ENCODE assay signal across 1 cellular context in the genomic region with DNA sequence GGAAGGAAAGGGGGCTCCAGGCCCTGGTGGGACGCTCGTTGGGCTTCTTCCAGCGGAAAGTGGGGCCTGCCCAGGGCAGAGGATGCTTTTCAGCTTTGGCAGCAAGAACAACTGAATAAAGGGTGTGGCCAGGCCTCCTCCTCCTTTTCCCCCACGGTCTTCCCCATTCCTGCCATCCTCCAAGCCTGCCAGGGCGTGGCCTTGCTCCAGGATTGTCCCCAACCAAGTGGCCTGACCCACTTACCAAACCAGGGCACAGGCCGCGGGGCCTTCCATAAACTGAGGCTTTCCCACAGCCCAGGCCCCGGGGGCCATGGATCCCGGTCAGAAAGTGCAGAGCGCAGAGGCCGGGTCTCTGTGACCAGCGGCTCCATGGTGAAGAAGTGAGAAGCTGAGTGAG.
TF ChIP-seq lines count a peak whose summit lies in the region.

No MANE protein-coding gene starts in this region.

TF ChIP-seq in H1, 55 proteins besides CTCF, POLR2A, EP300 and RAD21:
- TF ChIP-seq CHD2 (IDR thresholded peaks at IDR 0.05; ENCODE audit: low read length) (no peak), CBX8 (IDR thresholded peaks at IDR 0.05; ENCODE audit: borderline replicate concordance, low read depth, low read length) (no peak)
TF ChIP-seq in H1: peak in this region for 0.
